In genomic region chr4:48483006-48483776, GRCh38 we compare ENCODE assay signal across 8 cellular contexts. TPM values are rescaled to one million over a fixed set of nuclear protein-coding genes. Genes with fewer than 3 reads are reported as not detected.
DNase-seq lines count a peak whose midpoint lies in the region; ATAC-seq and TF ChIP-seq lines count a peak whose summit lies in the region.

TSS of gene SLC10A4 (plus strand) at chr4:48483343. CDS start at chr4:48483562, 219 bp downstream.

- TF ChIP-seq POLR2A in thyroid gland (IDR thresholded peaks at IDR 0.05): no peak

- H3K27ac ChIP-seq in thyroid gland: no peak within 1 kb of the TSS

- H3K9me3 Mint-ChIP-seq in activated T-cell treated with anti-CD3 and anti-CD28 coated beads, Interleukin-2, amount 50 U/mL, for 4 hours: no peaks in the 10 kb centered on the region

- peak; percentile 63 to 67 for ATAC-seq in activated T-cell treated with anti-CD3 and anti-CD28 coated beads, Interleukin-2, amount 50 U/mL, for 4 hours
- ATAC-seq in GM18498 (IDR thresholded peaks at IDR 0.05; ENCODE audit: unreplicated experiment) (no peak), HG03571 (IDR thresholded peaks at IDR 0.05; ENCODE audit: unreplicated experiment) (no peak)

- peak; percentile 12 for DNase-seq in ELR (ENCODE audit: low read depth)
- DNase-seq in MG63: peak; percentile 9
- no peak for DNase-seq in activated T-cell treated with anti-CD3 and anti-CD28 coated beads, Interleukin-2, amount 50 U/mL, for 4 hours
- DNase-seq in islet precursor cell: peak; percentile 81
- peak; percentile 14 to 27 for DNase-seq in thyroid gland
- DNase-seq in GF-D8 (lab: John Stamatoyannopoulos, UW): no peak

- no peak for TF ChIP-seq CTCF in thyroid gland (IDR thresholded peaks at IDR 0.05)

- H3K4me1 Mint-ChIP-seq in activated T-cell treated with anti-CD3 and anti-CD28 coated beads, Interleukin-2, amount 50 U/mL, for 4 hours (ENCODE audit: low read depth): peaks cover 18% of the 10 kb centered on the region

- intact Hi-C loops in thyroid gland (cut with DNase I): no loop called here

- no peaks in the 10 kb centered on the region for H3K36me3 Mint-ChIP-seq in activated T-cell treated with anti-CD3 and anti-CD28 coated beads, Interleukin-2, amount 50 U/mL, for 4 hours (ENCODE audit: insufficient read depth)

- peaks cover 4 to 13% of the 10 kb centered on the region in 2 donors for H3K4me1 ChIP-seq in thyroid gland

- WGBS in thyroid gland, 2 donors: 4 to 5% methylated on average over 7 to 31 of the region's 85 CpGs

- no peaks in the 10 kb centered on the region for H3K27me3 ChIP-seq in MG63
- peaks cover 14% of the 10 kb centered on the region for H3K27me3 ChIP-seq in thyroid gland

- peak within 1 kb of the TSS; percentile 24 for H3K4me3 ChIP-seq in MG63
- H3K4me3 ChIP-seq in thyroid gland (replicated peaks in 1 of 3): peak within 1 kb of the TSS in 1 of 3 donors; percentile 23

- peak within 1 kb of the TSS; percentile 65 for H3K4me3 Mint-ChIP-seq in activated T-cell treated with anti-CD3 and anti-CD28 coated beads, Interleukin-2, amount 50 U/mL, for 4 hours

- peaks cover 59% of the 10 kb centered on the region for H3K27me3 Mint-ChIP-seq in activated T-cell treated with anti-CD3 and anti-CD28 coated beads, Interleukin-2, amount 50 U/mL, for 4 hours (ENCODE audit: low read depth)

- no peaks in the 10 kb centered on the region for H3K36me3 ChIP-seq in MG63
- no peaks in the 10 kb centered on the region for H3K36me3 ChIP-seq in thyroid gland

- H3K9me3 ChIP-seq in MG63 (no peaks in the 10 kb centered on the region), thyroid gland (no peaks in the 10 kb centered on the region)

RNA-seq across cellular contexts. Expression of gene SLC10A4, which starts in this region (rescaled TPM):
- total RNA-seq in MG63 (2014; rRNA removed; shearing (Covaris generic); ENCODE audit: low replicate concordance): not detected in 2 replicates
- total RNA-seq in activated T-cell treated with anti-CD3 and anti-CD28 coated beads, Interleukin-2, amount 50 U/mL, for 4 hours: not detected
- total RNA-seq in thyroid gland: under 1 TPM in 1 of 4 donors, not detected in 3; 0.13 TPM

Comparison
In these comparisons a context has a peak if more than half of its experiments do, and no peak if none do; other contexts are left out.
1. Peak in DNase-seq and H3K4me3 ChIP-seq in MG63; RNA of the gene not detected or under 1 TPM.
2. Peak in ATAC-seq in activated T-cell treated with anti-CD3 and anti-CD28 coated beads, Interleukin-2, amount 50 U/mL, for 4 hours; RNA of the gene not detected or under 1 TPM.
3. Peak in DNase-seq in thyroid gland; RNA of the gene not detected or under 1 TPM.
4. DNase-seq: peak in ELR (single experiment) and islet precursor cell (single experiment); none in activated T-cell treated with anti-CD3 and anti-CD28 coated beads, Interleukin-2, amount 50 U/mL, for 4 hours (single experiment) and GF-D8 (single experiment).